ENCODE assay signal across 10 cellular contexts in the genomic region with DNA sequence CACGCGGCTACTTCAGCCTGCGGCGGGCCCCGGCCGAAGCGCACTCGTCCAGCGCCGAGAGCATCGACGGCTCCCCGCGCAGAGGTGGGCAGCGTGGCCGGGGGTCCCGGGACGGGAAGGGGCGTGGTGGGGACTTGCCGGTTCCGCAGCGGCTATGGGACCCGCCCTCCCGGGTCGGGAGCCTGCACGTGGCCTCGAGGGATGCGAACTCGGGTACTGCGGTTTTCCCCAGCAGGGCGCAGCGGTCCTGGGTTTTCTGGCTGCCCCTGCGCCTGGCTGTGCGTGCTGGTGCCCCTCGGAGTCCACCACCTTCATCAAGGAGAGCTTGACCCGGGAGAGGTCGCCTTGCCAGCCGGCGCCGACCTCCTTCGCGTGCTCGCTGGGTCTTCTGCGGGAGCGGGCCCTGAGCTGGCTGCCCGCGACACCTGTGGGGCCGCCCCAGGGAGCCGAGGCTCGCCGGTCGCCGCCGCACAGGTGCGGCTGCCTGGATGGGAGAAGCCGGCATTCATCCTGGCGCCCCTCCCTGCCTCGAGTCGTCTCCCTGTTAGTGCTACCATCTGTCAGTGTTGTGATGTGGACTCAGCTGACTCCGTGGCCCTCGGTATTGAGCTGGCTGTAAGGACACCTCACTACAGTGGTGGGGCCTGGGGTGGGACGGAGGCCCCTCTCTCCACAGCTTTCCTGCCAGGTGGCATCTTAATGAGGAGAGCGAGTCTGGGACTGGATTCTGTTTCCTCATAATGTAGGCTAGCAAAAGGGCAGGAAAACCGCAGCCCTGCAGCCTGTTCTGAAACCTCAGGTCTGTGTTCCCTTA.
DNase-seq lines count a peak whose midpoint lies in the region; ATAC-seq and TF ChIP-seq lines count a peak whose summit lies in the region.
"Had no signal": no experiment of that assay in that cellular context is flagged by ENCODE, and none has a peak within 500 bp of the region (broad histone marks: within the 10 kb centered on the region; RNA-seq: fewer than 3 reads in every experiment).

No MANE protein-coding gene starts in this region.

- no peak for DNase-seq in activated CD4-positive, alpha-beta memory T cell treated with anti-CD3 and anti-CD28 coated beads for 36 hours
- DNase-seq in activated CD4-positive, alpha-beta memory T cell treated with anti-CD3 and anti-CD28 coated beads, Interleukin-2, amount 10 ng/mL, durations not matched to agents 7 days and 5 days = no peak
- DNase-seq in T-helper 9 cell = peak; percentile 5
- no peak for DNase-seq in thoracic aorta (ENCODE audit: low spot score)
- DNase-seq in Karpas-422 = no peak
- DNase-seq in OCI-LY7 (ENCODE audit: low spot score) = no peak
- DNase-seq: stimulated activated CD4-positive, alpha-beta T cell treated with anti-CD3 and anti-CD28 coated beads, Interleukin-1b, Interleukin-23, amount 100 ng/mL, for 48 hours had no signal

- POLR2A ChIA-PET in activated CD4-positive, alpha-beta memory T cell treated with anti-CD3 and anti-CD28 coated beads for 36 hours (lab: Charles Lee) = no interaction called here
- POLR2A ChIA-PET in activated CD4-positive, alpha-beta memory T cell treated with anti-CD3 and anti-CD28 coated beads, Interleukin-2, amount 10 ng/mL, durations not matched to agents 7 days and 5 days (lab: Charles Lee) = no interaction called here
- POLR2A ChIA-PET in OCI-LY7 (lab: Charles Lee) = no interaction called here

- CTCF ChIA-PET in activated CD4-positive, alpha-beta memory T cell treated with anti-CD3 and anti-CD28 coated beads for 36 hours (lab: Charles Lee) = no interaction called here
- CTCF ChIA-PET in activated CD4-positive, alpha-beta memory T cell treated with anti-CD3 and anti-CD28 coated beads, Interleukin-2, amount 10 ng/mL, durations not matched to agents 7 days and 5 days (lab: Charles Lee) = no interaction called here
- CTCF ChIA-PET in OCI-LY7 (lab: Charles Lee; ENCODE audit: unreplicated experiment) = no interaction called here

- H2AFZ ChIP-seq in Karpas-422 (ENCODE audit: low read length) (no peak overlapping the region), OCI-LY7 (ENCODE audit: low read length) (no peak overlapping the region)

- no peaks in the 10 kb centered on the region for H3K9me3 ChIP-seq in iPS-20b (ENCODE audit: insufficient read depth, low read depth, low read length)
- no peaks in the 10 kb centered on the region for H3K9me3 ChIP-seq in thoracic aorta
- no peaks in the 10 kb centered on the region for H3K9me3 ChIP-seq in Karpas-422 (ENCODE audit: low read length)
- no peaks in the 10 kb centered on the region for H3K9me3 ChIP-seq in OCI-LY7 (ENCODE audit: low read length)
- H3K9me3 ChIP-seq: HAP-1 had no signal

- ATAC-seq in thoracic aorta (ENCODE audit: insufficient number of reproducible peaks, low FRiP score, low read depth) (no peak), HG02884 (IDR thresholded peaks at IDR 0.05; ENCODE audit: unreplicated experiment) (no peak)

- H3K9me2 ChIP-seq in Karpas-422 (replicated peaks; ENCODE audit: insufficient read depth, low read length) = no peaks in the 10 kb centered on the region
- no peaks in the 10 kb centered on the region for H3K9me2 ChIP-seq in OCI-LY7 (ENCODE audit: insufficient read depth, low read length)

- H3K4me3 ChIP-seq in iPS-20b (ENCODE audit: low read length) (peak overlapping the region; percentile 60), thoracic aorta (peak overlapping the region; percentile 73), Karpas-422 (ENCODE audit: low read length) (no peak overlapping the region), OCI-LY7 (ENCODE audit: low read depth, low read length, poor library complexity, severe bottlenecking) (no peak overlapping the region)
- H3K4me3 ChIP-seq: HAP-1 had no signal

- H3K4me1 Mint-ChIP-seq in activated CD4-positive, alpha-beta memory T cell treated with anti-CD3 and anti-CD28 coated beads for 36 hours (ENCODE audit: low read depth) = peaks cover 8% of the 10 kb centered on the region
- peaks cover 6% of the 10 kb centered on the region for H3K4me1 Mint-ChIP-seq in activated CD4-positive, alpha-beta memory T cell treated with anti-CD3 and anti-CD28 coated beads, Interleukin-2, amount 10 ng/mL, durations not matched to agents 7 days and 5 days

- H4K20me1 ChIP-seq in Karpas-422 (ENCODE audit: insufficient read depth, low read depth, low read length) (no peaks in the 10 kb centered on the region), OCI-LY7 (ENCODE audit: insufficient read depth, low read length) (no peaks in the 10 kb centered on the region)

- H3K4me3 Mint-ChIP-seq in activated CD4-positive, alpha-beta memory T cell treated with anti-CD3 and anti-CD28 coated beads for 36 hours = peak overlapping the region; percentile 12
- no peak overlapping the region for H3K4me3 Mint-ChIP-seq in activated CD4-positive, alpha-beta memory T cell treated with anti-CD3 and anti-CD28 coated beads, Interleukin-2, amount 10 ng/mL, durations not matched to agents 7 days and 5 days

- H3K27ac Mint-ChIP-seq in activated CD4-positive, alpha-beta memory T cell treated with anti-CD3 and anti-CD28 coated beads for 36 hours = no peak overlapping the region
- no peak overlapping the region for H3K27ac Mint-ChIP-seq in activated CD4-positive, alpha-beta memory T cell treated with anti-CD3 and anti-CD28 coated beads, Interleukin-2, amount 10 ng/mL, durations not matched to agents 7 days and 5 days

- no peak overlapping the region for H3K4me2 ChIP-seq in Karpas-422 (ENCODE audit: low read depth, low read length, poor library complexity, severe bottlenecking)
- no peak overlapping the region for H3K4me2 ChIP-seq in OCI-LY7 (ENCODE audit: low read length)

- H3K36me3 ChIP-seq in iPS-20b (ENCODE audit: insufficient read depth, low read depth, low read length) (no peaks in the 10 kb centered on the region), thoracic aorta (no peaks in the 10 kb centered on the region), Karpas-422 (ENCODE audit: insufficient read depth, low read length) (no peaks in the 10 kb centered on the region), OCI-LY7 (ENCODE audit: insufficient read depth, low read length) (no peaks in the 10 kb centered on the region)
- H3K36me3 ChIP-seq: HAP-1 had no signal

- H3K27me3 Mint-ChIP-seq in activated CD4-positive, alpha-beta memory T cell treated with anti-CD3 and anti-CD28 coated beads for 36 hours = peaks cover 40% of the 10 kb centered on the region
- peaks cover 49% of the 10 kb centered on the region for H3K27me3 Mint-ChIP-seq in activated CD4-positive, alpha-beta memory T cell treated with anti-CD3 and anti-CD28 coated beads, Interleukin-2, amount 10 ng/mL, durations not matched to agents 7 days and 5 days

- no peak overlapping the region for H3K9ac ChIP-seq in iPS-20b (ENCODE audit: low read depth, low read length)
- no peak overlapping the region for H3K9ac ChIP-seq in Karpas-422 (ENCODE audit: low read length)

- no peaks in the 10 kb centered on the region for H3K9me3 Mint-ChIP-seq in activated CD4-positive, alpha-beta memory T cell treated with anti-CD3 and anti-CD28 coated beads for 36 hours
- H3K9me3 Mint-ChIP-seq in activated CD4-positive, alpha-beta memory T cell treated with anti-CD3 and anti-CD28 coated beads, Interleukin-2, amount 10 ng/mL, durations not matched to agents 7 days and 5 days = no peaks in the 10 kb centered on the region

- TF ChIP-seq CTCF in thoracic aorta (IDR thresholded peaks at IDR 0.05) (no peak), OCI-LY7 (conservative IDR thresholded peaks at IDR 0.05; ENCODE audit: low read length) (no peak)

- no peaks in the 10 kb centered on the region for H3K79me2 ChIP-seq in Karpas-422 (ENCODE audit: low read length)
- H3K79me2 ChIP-seq in OCI-LY7 (ENCODE audit: insufficient read depth, low read depth, low read length) = no peaks in the 10 kb centered on the region

- no peaks in the 10 kb centered on the region for H3K36me3 Mint-ChIP-seq in activated CD4-positive, alpha-beta memory T cell treated with anti-CD3 and anti-CD28 coated beads for 36 hours
- H3K36me3 Mint-ChIP-seq in activated CD4-positive, alpha-beta memory T cell treated with anti-CD3 and anti-CD28 coated beads, Interleukin-2, amount 10 ng/mL, durations not matched to agents 7 days and 5 days (ENCODE audit: low read depth) = no peaks in the 10 kb centered on the region

- intact Hi-C loops in activated CD4-positive, alpha-beta memory T cell treated with anti-CD3 and anti-CD28 coated beads for 36 hours (cut with micrococcal nuclease) = loop anchor here (10.0 kb wide), 1 partner anchor 494 kb away; a partner anchor contains a TSS
- intact Hi-C loops in OCI-LY7 (cut with micrococcal nuclease; ENCODE audit: unreplicated experiment) = no loop called here

- H3K27ac ChIP-seq in iPS-20b (ENCODE audit: low read length) = no peak overlapping the region
- H3K27ac ChIP-seq in thoracic aorta = no peak overlapping the region
- no peak overlapping the region for H3K27ac ChIP-seq in Karpas-422 (ENCODE audit: low read length)
- no peak overlapping the region for H3K27ac ChIP-seq in OCI-LY7 (ENCODE audit: low read depth, low read length, poor library complexity, severe bottlenecking)

- no TSS peak for BruUV-seq in OCI-LY7 (replicated peaks; lab: Mats Ljungman, UMichigan)

- peaks cover 20% of the 10 kb centered on the region for H3K27me3 ChIP-seq in iPS-20b (ENCODE audit: insufficient read depth, low read length)
- H3K27me3 ChIP-seq in thoracic aorta (replicated peaks; ENCODE audit: insufficient read depth) = no peaks in the 10 kb centered on the region
- no peaks in the 10 kb centered on the region for H3K27me3 ChIP-seq in Karpas-422 (ENCODE audit: low read length)

- peaks cover 13% of the 10 kb centered on the region; the same call in 1 of the 2 replicates for H3K4me1 ChIP-seq in iPS-20b (ENCODE audit: insufficient read depth, low read length)
- peaks cover 0 to 23% of the 10 kb centered on the region in 2 donors for H3K4me1 ChIP-seq in thoracic aorta (ENCODE audit: control insufficient read depth in 1 of 2, low read depth in 2 of 2)
- H3K4me1 ChIP-seq in Karpas-422 (ENCODE audit: low read length) = no peaks in the 10 kb centered on the region
- H3K4me1 ChIP-seq in OCI-LY7 (ENCODE audit: insufficient read depth, low read length, poor library complexity, severe bottlenecking) = no peaks in the 10 kb centered on the region

Comparison
In these comparisons a context has a peak if more than half of its experiments do, and no peak if none do; other contexts are left out.
1. H3K4me3 ChIP-seq: peak in iPS-20b (single experiment) and thoracic aorta (single experiment); none in Karpas-422 (single experiment) and OCI-LY7 (single experiment).